In genomic region chr17:74206332-74206818, GRCh38 we compare ENCODE assay signal across 11 cellular contexts. TPM values are rescaled to one million over a fixed set of nuclear protein-coding genes. Genes with fewer than 3 reads are reported as not detected.
DNase-seq lines count a peak whose midpoint lies in the region; ATAC-seq and TF ChIP-seq lines count a peak whose summit lies in the region.
"Had no signal": no experiment of that assay in that cellular context is flagged by ENCODE, and none has a peak within 500 bp of the region (broad histone marks: within the 10 kb centered on the region; RNA-seq: fewer than 3 reads in every experiment).

No MANE protein-coding gene starts in this region.

- H2BK5ac ChIP-seq in trophoblast cell (ENCODE audit: low read depth, low read length, poor library complexity): no peak overlapping the region

- no peak for DNase-seq in activated CD4-positive, alpha-beta T cell treated with anti-CD3 and anti-CD28 coated beads for 36 hours
- DNase-seq in activated CD4-positive, alpha-beta T cell treated with anti-CD3 and anti-CD28 coated beads, Interleukin-2, amount 50 U/mL, for 1 hour: no peak
- DNase-seq in NB4 (ENCODE audit: low read depth) (no peak), trophoblast cell (peak; percentile 44 to 76), ascending aorta (ENCODE audit: low spot score in 2 of 2) (no peak), NCI-H2029 (lab: John Stamatoyannopoulos, UW) (no peak), NOMO-1 treated with dmso at 0.1 percent for 144 hours (lab: John Stamatoyannopoulos, UW; ENCODE audit: unreplicated experiment) (no peak)
- DNase-seq in central memory CD8-positive, alpha-beta T cell (ENCODE audit: low spot score in 2 of 2): no peak
- DNase-seq: NCI-H2081; small intestine; stimulated activated CD8-positive, alpha-beta memory T cell treated with anti-CD3 and anti-CD28 coated beads, Interleukin-4, amount 100 ng/mL, for 48 hours had no signal

- POLR2A ChIA-PET in activated CD4-positive, alpha-beta T cell treated with anti-CD3 and anti-CD28 coated beads for 36 hours (lab: Charles Lee): interaction anchor here (0.6 to 0.7 kb wide), 3 partner anchors 75 to 633 kb away, joined by 4 to 8 read pairs (median 4); partner anchors contain the start of gene KIF19

- H3K36me3 ChIP-seq in trophoblast cell (ENCODE audit: control insufficient read depth in 1 of 2, insufficient read depth in 2 of 2, low read length in 2 of 2) (peaks cover 37 to 48% of the 10 kb centered on the region in 2 experiments), ascending aorta (peaks cover 35 to 56% of the 10 kb centered on the region in 2 donors)

- H3K9me3 ChIP-seq in trophoblast cell (ENCODE audit: insufficient read depth, low read depth, low read length): no peaks in the 10 kb centered on the region
- H3K9me3 ChIP-seq in ascending aorta: no peaks in the 10 kb centered on the region

- peaks cover 14% of the 10 kb centered on the region for H3K79me1 ChIP-seq in trophoblast cell (ENCODE audit: low read length)

- CTCF ChIA-PET in activated CD4-positive, alpha-beta T cell treated with anti-CD3 and anti-CD28 coated beads for 36 hours (lab: Charles Lee): no interaction called here

- ATAC-seq in activated CD4-positive, alpha-beta T cell treated with anti-CD3 and anti-CD28 coated beads for 36 hours: no peak
- ATAC-seq in central memory CD8-positive, alpha-beta T cell (replicated peaks; ENCODE audit: extremely low read depth, poor library complexity, severe bottlenecking): no peak

- H3K4ac ChIP-seq in trophoblast cell (ENCODE audit: low read depth, low read length): peak overlapping the region; percentile 82

- H2AFZ ChIP-seq in trophoblast cell (ENCODE audit: insufficient read depth, low read length, poor library complexity): no peak overlapping the region

- peak overlapping the region; percentile 32 for H3K4me3 ChIP-seq in NB4 (ENCODE audit: low read depth, low read length)
- H3K4me3 ChIP-seq in trophoblast cell (ENCODE audit: low read depth, low read length): no peak overlapping the region
- no peak overlapping the region for H3K4me3 ChIP-seq in ascending aorta

- no peak overlapping the region for H2BK120ac ChIP-seq in trophoblast cell (ENCODE audit: insufficient read depth, low read length, poor library complexity)

- H3K23ac ChIP-seq in trophoblast cell (ENCODE audit: low read length): no peak overlapping the region

- H3K27me3 ChIP-seq in trophoblast cell (ENCODE audit: insufficient read depth, low read length) (no peaks in the 10 kb centered on the region), ascending aorta (no peaks in the 10 kb centered on the region)

- TF ChIP-seq CTCF in NB4 (IDR thresholded peaks at IDR 0.05; ENCODE audit: low read depth, low read length) (no peak), ascending aorta (IDR thresholded peaks at IDR 0.05) (no peak)

- no peak overlapping the region for H2BK12ac ChIP-seq in trophoblast cell (ENCODE audit: low read length)

- no peak overlapping the region for H4K8ac ChIP-seq in trophoblast cell (ENCODE audit: low read depth, low read length)

- no peak overlapping the region for H3K9ac ChIP-seq in trophoblast cell (ENCODE audit: low read length)

- no peaks in the 10 kb centered on the region for H3K9me3 Mint-ChIP-seq in activated CD4-positive, alpha-beta T cell treated with anti-CD3 and anti-CD28 coated beads for 36 hours (ENCODE audit: low read depth)
- no peaks in the 10 kb centered on the region for H3K9me3 Mint-ChIP-seq in central memory CD8-positive, alpha-beta T cell

- H3K36me3 Mint-ChIP-seq in activated CD4-positive, alpha-beta T cell treated with anti-CD3 and anti-CD28 coated beads for 36 hours (ENCODE audit: low read depth): peaks cover 66% of the 10 kb centered on the region
- H3K36me3 Mint-ChIP-seq in central memory CD8-positive, alpha-beta T cell (ENCODE audit: insufficient read depth): peaks cover 53% of the 10 kb centered on the region

- peaks cover 6% of the 10 kb centered on the region for H3K27me3 Mint-ChIP-seq in activated CD4-positive, alpha-beta T cell treated with anti-CD3 and anti-CD28 coated beads for 36 hours
- peaks cover 16% of the 10 kb centered on the region for H3K27me3 Mint-ChIP-seq in central memory CD8-positive, alpha-beta T cell

- no peak overlapping the region for H4K91ac ChIP-seq in trophoblast cell (ENCODE audit: low read depth, low read length)

- no peak for TF ChIP-seq POLR2A in NB4 (IDR thresholded peaks at IDR 0.05; ENCODE audit: extremely low read depth, insufficient read length)

- peaks cover 20 to 39% of the 10 kb centered on the region in 2 experiments for H3K4me1 ChIP-seq in trophoblast cell (ENCODE audit: control insufficient read depth in 1 of 2, insufficient read depth in 2 of 2, low read length in 2 of 2)
- peaks cover 10 to 24% of the 10 kb centered on the region in 2 donors for H3K4me1 ChIP-seq in ascending aorta

- H3K4me3 Mint-ChIP-seq in activated CD4-positive, alpha-beta T cell treated with anti-CD3 and anti-CD28 coated beads for 36 hours: peak overlapping the region; percentile 100
- no peak overlapping the region for H3K4me3 Mint-ChIP-seq in central memory CD8-positive, alpha-beta T cell

- H3K27ac ChIP-seq in trophoblast cell (ENCODE audit: low read depth, low read length) (no peak overlapping the region), ascending aorta (no peak overlapping the region)

- H3K27ac Mint-ChIP-seq in activated CD4-positive, alpha-beta T cell treated with anti-CD3 and anti-CD28 coated beads for 36 hours: peak overlapping the region; percentile 100
- peak overlapping the region; percentile 56 for H3K27ac Mint-ChIP-seq in central memory CD8-positive, alpha-beta T cell (ENCODE audit: low read depth)

- H3K4me1 Mint-ChIP-seq in activated CD4-positive, alpha-beta T cell treated with anti-CD3 and anti-CD28 coated beads for 36 hours: peaks cover 57% of the 10 kb centered on the region
- peaks cover 41% of the 10 kb centered on the region for H3K4me1 Mint-ChIP-seq in central memory CD8-positive, alpha-beta T cell

- no peak overlapping the region for H3K4me2 ChIP-seq in trophoblast cell (ENCODE audit: low read length)

- no peak overlapping the region for H2AK5ac ChIP-seq in trophoblast cell (ENCODE audit: low read length)

- intact Hi-C loops in activated CD4-positive, alpha-beta T cell treated with anti-CD3 and anti-CD28 coated beads for 36 hours (cut with DNase I, micrococcal nuclease): no loop called here
- intact Hi-C loops in ascending aorta (cut with DNase I): loop anchor here (10.0 kb wide), 2 partner anchors 432 to 568 kb away; partner anchors contain the start of gene NAT9

- no peak overlapping the region for H4K12ac ChIP-seq in trophoblast cell (ENCODE audit: low read depth, low read length)

- peaks cover 11% of the 10 kb centered on the region for H3K79me2 ChIP-seq in trophoblast cell (ENCODE audit: control insufficient read depth, insufficient read depth, low read length, poor library complexity)

- WGBS in trophoblast cell (ENCODE audit: extremely low coverage, insufficient coverage, insufficient read length): no CpG with 5 or more reads among the region's 5 CpGs

- no peak overlapping the region for H3K18ac ChIP-seq in trophoblast cell (ENCODE audit: low read length)

- no peak overlapping the region for H3K14ac ChIP-seq in trophoblast cell (ENCODE audit: low read length)

RNA-seq across cellular contexts. Expression of gene RPL38, which starts 2.9 kb away (rescaled TPM):
- total RNA-seq in activated CD4-positive, alpha-beta T cell treated with anti-CD3 and anti-CD28 coated beads for 36 hours: 1,000 to 10,000 TPM; 1,648 to 1,818 TPM
- 3,156 and 3,255 TPM in 2 replicates for polyA plus RNA-seq in trophoblast cell (2013)
- total RNA-seq in ascending aorta: 243 TPM

RNA-seq across cellular contexts. Expression of gene TTYH2, which starts 7.0 kb away (rescaled TPM):
- total RNA-seq in activated CD4-positive, alpha-beta T cell treated with anti-CD3 and anti-CD28 coated beads for 36 hours: 1 to 10 TPM; 2.7 to 3.4 TPM
- polyA plus RNA-seq in trophoblast cell (2013): 2.8 and 3.0 TPM in 2 replicates
- 30.3 TPM for total RNA-seq in ascending aorta

Comparison
In these comparisons a context has a peak if more than half of its experiments do, and no peak if none do; other contexts are left out.
1. DNase-seq: peak in trophoblast cell (2 of 2); none in activated CD4-positive, alpha-beta T cell treated with anti-CD3 and anti-CD28 coated beads for 36 hours (single experiment), activated CD4-positive, alpha-beta T cell treated with anti-CD3 and anti-CD28 coated beads, Interleukin-2, amount 50 U/mL, for 1 hour (single experiment), NB4 (single experiment), central memory CD8-positive, alpha-beta T cell (0 of 2), ascending aorta (0 of 2), NCI-H2029 (single experiment) and NOMO-1 treated with dmso at 0.1 percent for 144 hours (single experiment).